ENCODE assay signal across 27 cellular contexts in the genomic region with DNA sequence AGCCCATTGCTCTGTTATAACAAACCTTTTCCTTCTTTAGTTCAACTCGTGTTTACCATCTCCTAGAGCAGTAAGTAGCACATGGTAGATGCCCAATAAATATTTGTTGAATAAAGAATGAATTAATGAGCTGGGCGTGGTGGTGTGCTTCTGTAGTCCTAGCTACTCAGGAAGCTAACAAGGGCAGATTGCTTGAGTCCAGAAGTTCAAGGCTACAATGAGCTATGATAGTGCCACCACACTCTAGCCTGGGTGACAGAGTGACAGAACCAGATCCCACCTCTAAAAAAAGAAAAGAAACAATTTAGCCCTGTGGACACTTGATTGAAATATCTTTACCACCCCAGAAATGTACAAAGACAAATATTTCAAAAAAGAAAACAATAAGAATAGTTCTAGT.
"Had no signal": no experiment of that assay in that cellular context is flagged by ENCODE, and none has a peak within 500 bp of the region (broad histone marks: within the 10 kb centered on the region; RNA-seq: fewer than 3 reads in every experiment).

No MANE protein-coding gene starts in this region.

- H3K9me3 Mint-ChIP-seq: mesothelial cell of epicardium; naive B cell; natural killer cell; nephron progenitor cell; stimulated activated memory B cell treated with anti-CD40 and anti-IgM and Interleukin-4, amounts not matched to agents 10 μg/mL and 1 μg/mL and 100 μg/mL, for 72 hours had no signal

- H3K27me3 ChIP-seq: left lung, ovary, right atrium auricular region, spleen, stomach, tibial artery, upper lobe of right lung had no signal

- H3K4me1 Mint-ChIP-seq: mesothelial cell of epicardium; naive B cell; natural killer cell; stimulated activated memory B cell treated with anti-CD40 and anti-IgM and Interleukin-4, amounts not matched to agents 10 μg/mL and 1 μg/mL and 100 μg/mL, for 72 hours had no signal

- H3K36me3 Mint-ChIP-seq: mesothelial cell of epicardium; naive B cell; natural killer cell; stimulated activated memory B cell treated with anti-CD40 and anti-IgM and Interleukin-4, amounts not matched to agents 10 μg/mL and 1 μg/mL and 100 μg/mL, for 72 hours had no signal

- FAIRE-seq: kidney, urothelium cell line had no signal

- H3K4me1 ChIP-seq: left lung, lower lobe of right lung, spleen, stomach, tibial artery, upper lobe of right lung had no signal

- H3K36me3 ChIP-seq: left lung, lower lobe of right lung, ovary, right atrium auricular region, spleen, stomach, thoracic aorta, tibial artery, upper lobe of right lung had no signal

- H3K27ac Mint-ChIP-seq: mesothelial cell of epicardium; naive B cell; natural killer cell; nephron progenitor cell; progenitor cell of endocrine pancreas; stimulated activated memory B cell treated with anti-CD40 and anti-IgM and Interleukin-4, amounts not matched to agents 10 μg/mL and 1 μg/mL and 100 μg/mL, for 72 hours had no signal

- H3K27ac ChIP-seq: left lung, lower lobe of right lung, ovary, right atrium auricular region, skin epidermis, stomach, thoracic aorta, tibial artery, upper lobe of right lung had no signal

- H3K27me3 Mint-ChIP-seq: naive B cell, progenitor cell of endocrine pancreas had no signal

- DNase-seq: hippocampal formation; kidney; left colon; left lung; lower lobe of right lung; mammary epithelial cell; mesenchymal stem cell; naive B cell; natural killer cell; nephron progenitor cell; ovary; spleen; stimulated activated CD4-positive, alpha-beta T cell treated with anti-CD3 and anti-CD28 coated beads, Interleukin-4, amount 100 ng/mL, for 4 hours; stimulated activated CD8-positive, alpha-beta memory T cell treated with anti-CD3 and anti-CD28 coated beads, Interleukin-4, amount 100 ng/mL, for 48 hours; stimulated activated naive CD8-positive, alpha-beta T cell treated with anti-CD3 and anti-CD28 coated beads, Interleukin-15, Interleukin-2, amounts not matched to agents 100 U/mL and 50 U/mL, for 24 hours; stomach; tibial artery; trophoblast cell; upper lobe of right lung had no signal

- H3K4me3 Mint-ChIP-seq: mesothelial cell of epicardium; naive B cell; natural killer cell; nephron progenitor cell; stimulated activated memory B cell treated with anti-CD40 and anti-IgM and Interleukin-4, amounts not matched to agents 10 μg/mL and 1 μg/mL and 100 μg/mL, for 72 hours had no signal

- H3K9me3 ChIP-seq: left lung, lower lobe of right lung, ovary, right atrium auricular region, spleen, stomach, thoracic aorta, tibial artery, upper lobe of right lung had no signal

- ATAC-seq: left colon; left lung; lower lobe of right lung; natural killer cell; sciatic nerve; stimulated activated memory B cell treated with anti-CD40 and anti-IgM and Interleukin-4, amounts not matched to agents 10 μg/mL and 1 μg/mL and 100 μg/mL, for 72 hours; stimulated activated naive CD8-positive, alpha-beta T cell treated with anti-CD3 and anti-CD28 coated beads, Interleukin-15, Interleukin-2, amounts not matched to agents 100 U/mL and 50 U/mL, for 24 hours; upper lobe of right lung had no signal

- H3K4me3 ChIP-seq: left lung, lower lobe of right lung, ovary, right atrium auricular region, skin epidermis, spleen, stomach, thoracic aorta, tibial artery, upper lobe of right lung had no signal
